In the genomic region with DNA sequence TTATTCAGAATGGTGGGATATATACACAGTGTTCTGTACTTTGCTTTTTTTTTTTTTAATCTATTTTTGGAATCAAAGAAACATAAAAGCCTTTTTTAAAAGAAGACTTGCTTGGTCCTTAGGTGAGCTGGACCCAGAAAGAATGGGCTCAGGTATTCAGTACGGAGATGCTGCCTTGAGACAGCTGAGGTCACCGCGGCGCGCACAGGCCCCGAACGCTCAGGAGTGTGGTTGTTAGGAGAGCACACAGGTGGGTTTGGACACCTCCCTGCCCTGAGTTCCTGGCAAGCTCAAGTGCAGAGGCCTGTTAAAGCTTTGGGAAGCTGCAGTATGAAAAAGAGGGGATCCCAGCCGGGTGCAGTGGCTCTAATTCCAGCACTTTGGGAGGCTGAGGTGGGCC, we compare ENCODE assay signal across 5 cellular contexts.
"Had no signal": no experiment of that assay in that cellular context is flagged by ENCODE, and none has a peak within 500 bp of the region (broad histone marks: within the 10 kb centered on the region; RNA-seq: fewer than 3 reads in every experiment).

No MANE protein-coding gene starts in this region.

- H3K9me3 Mint-ChIP-seq: IgD-negative memory B cell had no signal

- H3K27me3 Mint-ChIP-seq: IgD-negative memory B cell had no signal

- ATAC-seq: HepG2, K562 had no signal

- H3K4me3 Mint-ChIP-seq: IgD-negative memory B cell had no signal

- DNase-seq: IMR-90, KBM-7 had no signal
